In the genomic region with DNA sequence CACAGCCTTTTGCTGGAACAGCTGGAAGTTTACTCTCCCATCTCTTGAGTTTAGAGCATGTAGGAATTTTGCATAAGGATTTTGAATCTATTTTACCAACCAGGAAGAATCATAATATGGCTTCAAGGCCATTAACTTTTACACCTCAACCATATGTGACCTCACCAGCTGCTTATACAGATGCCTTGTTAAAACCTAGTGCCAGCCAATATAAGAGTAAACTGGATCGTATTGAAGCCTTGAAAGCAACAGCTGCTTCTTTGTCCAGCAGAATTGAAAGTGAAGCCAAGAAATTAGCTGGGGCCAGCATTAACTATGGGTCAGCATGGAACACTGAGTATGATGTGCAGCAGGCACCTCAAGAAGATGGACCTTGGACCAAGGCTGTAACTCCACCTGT, we compare ENCODE assay signal across 20 cellular contexts.
"Had no signal": no experiment of that assay in that cellular context is flagged by ENCODE, and none has a peak within 500 bp of the region (broad histone marks: within the 10 kb centered on the region; RNA-seq: fewer than 3 reads in every experiment).

No MANE protein-coding gene starts in this region.

- ATAC-seq: left cardiac atrium, psoas muscle, right lobe of liver had no signal

- H3K27ac ChIP-seq: coronary artery, hepatocyte, parathyroid adenoma, psoas muscle, right lobe of liver, tibial artery, upper lobe of left lung, uterus had no signal

- H3K79me2 ChIP-seq: hepatocyte, parathyroid adenoma had no signal

- H3K9ac ChIP-seq: parathyroid adenoma had no signal

- H3K4me3 Mint-ChIP-seq: nephron had no signal

- H3K9me3 Mint-ChIP-seq: nephron had no signal

- H3K4me1 ChIP-seq: parathyroid adenoma, psoas muscle, right lobe of liver, tibial artery, upper lobe of left lung, uterus had no signal

- H3K4me3 ChIP-seq: coronary artery, hepatocyte, psoas muscle, right lobe of liver, tibial artery, upper lobe of left lung, uterus had no signal

- H3K4me1 Mint-ChIP-seq: nephron had no signal

- DNase-seq: effector CD4-positive, alpha-beta T cell; foreskin melanocyte; head of caudate nucleus; kidney; left cardiac atrium; mesendoderm; occipital lobe; psoas muscle; retina; right lobe of liver; stimulated activated CD4-positive, alpha-beta T cell treated with anti-CD3 and anti-CD28 coated beads, Interleukin-2, amount 100 ng/mL, for 24 hours; stimulated activated CD4-positive, alpha-beta T cell treated with anti-CD3 and anti-CD28 coated beads, Interleukin-4, amount 100 ng/mL, for 4 hours; stimulated activated naive CD4-positive, alpha-beta T cell treated with Interleukin-2 at 50 U/mL for 16 hours; tibial artery; upper lobe of left lung; uterus had no signal

- H3K27ac Mint-ChIP-seq: nephron had no signal

- H3K9me3 ChIP-seq: psoas muscle, right lobe of liver, tibial artery, upper lobe of left lung, uterus had no signal

- H3K4me2 ChIP-seq: hepatocyte had no signal

- H3K27me3 ChIP-seq: hepatocyte, right lobe of liver, tibial artery, upper lobe of left lung, uterus had no signal

- H2AFZ ChIP-seq: hepatocyte, parathyroid adenoma had no signal
